Comparison of ENCODE assay signal across 21 cellular contexts in genomic region chr5:124252751-124253146, GRCh38.
"Had no signal": no experiment of that assay in that cellular context is flagged by ENCODE, and none has a peak within 500 bp of the region (broad histone marks: within the 10 kb centered on the region; RNA-seq: fewer than 3 reads in every experiment).

No MANE protein-coding gene starts in this region.

- H3K27me3 Mint-ChIP-seq: activated CD4-positive, alpha-beta memory T cell treated with anti-CD3 and anti-CD28 coated beads for 36 hours; progenitor cell of endocrine pancreas; T-helper 17 cell had no signal

- H3K27ac Mint-ChIP-seq: activated CD4-positive, alpha-beta memory T cell treated with anti-CD3 and anti-CD28 coated beads for 36 hours; activated naive CD4-positive, alpha-beta T cell treated with anti-CD3 and anti-CD28 coated beads, Interleukin-2, amount 50 U/mL, for 72 hours; activated T-cell treated with anti-CD3 and anti-CD28 coated beads, Interleukin-2, amount 50 U/mL, for 72 hours; progenitor cell of endocrine pancreas; T-helper 17 cell had no signal

- H3K4me1 Mint-ChIP-seq: T-helper 17 cell had no signal

- H3K4me3 ChIP-seq: adrenal gland, sigmoid colon, SJSA1, smooth muscle cell, upper lobe of left lung had no signal

- H3K4me1 ChIP-seq: adrenal gland, SJSA1, upper lobe of left lung had no signal

- H3K27ac ChIP-seq: adrenal gland, sigmoid colon, SJSA1, upper lobe of left lung had no signal

- H3K4me3 Mint-ChIP-seq: activated CD4-positive, alpha-beta memory T cell treated with anti-CD3 and anti-CD28 coated beads for 36 hours; activated T-cell treated with anti-CD3 and anti-CD28 coated beads, Interleukin-2, amount 50 U/mL, for 72 hours; T-helper 17 cell had no signal

- H3K9me3 ChIP-seq: adrenal gland, upper lobe of left lung had no signal

- DNase-seq: activated CD4-positive, alpha-beta memory T cell treated with anti-CD3 and anti-CD28 coated beads for 36 hours; activated CD4-positive, alpha-beta T cell treated with anti-CD3 and anti-CD28 coated beads for 4 hours; activated CD4-positive, CD25-positive, alpha-beta regulatory T cell; activated gamma-delta T cell treated with Interleukin-2 at 50 U/mL for 16 hours; activated T-cell treated with anti-CD3 and anti-CD28 coated beads, Interleukin-2, amount 50 U/mL, for 72 hours; adrenal gland; effector CD4-positive, alpha-beta T cell; kidney glomerular epithelial cell; left ventricle myocardium superior; mammary epithelial cell; sigmoid colon; stimulated activated CD4-positive, alpha-beta T cell treated with anti-CD3 and anti-CD28 coated beads, Interleukin-15, amount 100 ng/mL, for 24 hours; stimulated activated CD8-positive, alpha-beta memory T cell treated with anti-CD3 and anti-CD28 coated beads, Interleukin-4, amount 100 ng/mL, for 48 hours; stimulated activated naive CD4-positive, alpha-beta T cell; SW 1271; T-helper 17 cell; upper lobe of left lung had no signal

- H3K36me3 ChIP-seq: adrenal gland, sigmoid colon, SJSA1, upper lobe of left lung had no signal

- ATAC-seq: activated naive CD4-positive, alpha-beta T cell treated with anti-CD3 and anti-CD28 coated beads, Interleukin-2, amount 50 U/mL, for 72 hours; activated T-cell treated with anti-CD3 and anti-CD28 coated beads, Interleukin-2, amount 50 U/mL, for 72 hours; T-helper 17 cell had no signal

- H3K36me3 Mint-ChIP-seq: activated CD4-positive, alpha-beta memory T cell treated with anti-CD3 and anti-CD28 coated beads for 36 hours had no signal

- H3K27me3 ChIP-seq: adrenal gland, sigmoid colon, SJSA1, upper lobe of left lung had no signal
